Comparison of ENCODE assay signal across 1 cellular context in the genomic region with DNA sequence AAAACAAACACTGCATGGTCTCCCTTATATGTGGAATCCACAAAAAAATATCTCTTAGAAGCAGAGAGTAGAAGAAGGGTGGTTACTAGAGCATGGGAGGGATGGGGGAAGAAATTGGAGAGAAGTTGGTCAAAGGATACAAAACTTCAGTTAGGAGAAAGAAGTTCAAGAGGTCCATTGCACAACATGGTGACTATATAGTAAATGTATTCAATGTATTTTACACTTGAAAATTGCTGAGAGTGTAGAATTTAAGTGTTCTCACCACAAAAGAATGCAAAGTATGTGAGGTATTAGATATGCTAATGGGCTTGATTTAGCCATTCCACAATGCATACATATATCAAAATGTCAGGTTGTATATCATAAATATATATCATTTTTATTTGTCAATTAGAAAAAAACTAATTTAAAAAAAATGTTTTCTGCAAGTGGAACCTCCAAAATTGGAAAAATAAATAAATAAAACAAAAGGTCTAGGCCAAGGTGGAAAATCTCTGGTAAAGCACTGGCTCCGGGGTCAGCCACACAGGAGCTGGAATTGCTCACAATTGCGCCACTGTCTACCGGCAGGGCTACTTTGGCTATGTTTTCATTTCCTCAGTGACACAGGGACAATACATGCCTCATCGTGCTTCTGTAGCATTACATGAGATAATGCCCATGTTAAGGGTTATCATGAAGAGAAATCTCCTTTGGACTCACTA.
TF ChIP-seq lines count a peak whose summit lies in the region.

No MANE protein-coding gene starts in this region.

TF ChIP-seq in WTC11, 78 proteins besides CTCF, POLR2A, EP300 and RAD21 (continued from another document):
- no peak for TF ChIP-seq ZNF425 (CRISPR knock-in tag; conservative IDR thresholded peaks at IDR 0.05)
- no peak for TF ChIP-seq ZNF423 (CRISPR knock-in tag; IDR thresholded peaks at IDR 0.05)
- TF ChIP-seq, protein P1, sequence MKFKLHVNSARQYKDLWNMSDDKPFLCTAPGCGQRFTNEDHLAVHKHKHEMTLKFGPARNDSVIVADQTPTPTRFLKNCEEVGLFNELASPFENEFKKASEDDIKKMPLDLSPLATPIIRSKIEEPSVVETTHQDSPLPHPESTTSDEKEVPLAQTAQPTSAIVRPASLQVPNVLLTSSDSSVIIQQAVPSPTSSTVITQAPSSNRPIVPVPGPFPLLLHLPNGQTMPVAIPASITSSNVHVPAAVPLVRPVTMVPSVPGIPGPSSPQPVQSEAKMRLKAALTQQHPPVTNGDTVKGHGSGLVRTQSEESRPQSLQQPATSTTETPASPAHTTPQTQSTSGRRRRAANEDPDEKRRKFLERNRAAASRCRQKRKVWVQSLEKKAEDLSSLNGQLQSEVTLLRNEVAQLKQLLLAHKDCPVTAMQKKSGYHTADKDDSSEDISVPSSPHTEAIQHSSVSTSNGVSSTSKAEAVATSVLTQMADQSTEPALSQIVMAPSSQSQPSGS (CRISPR knock-in tag; IDR thresholded peaks at IDR 0.05; ENCODE audit: borderline replicate concordance, low read depth) = no peak
- TF ChIP-seq ZNF219 (CRISPR knock-in tag; IDR thresholded peaks at IDR 0.05; ENCODE audit: borderline replicate concordance) = no peak
